15 cellular contexts compared by ENCODE assay signal in genomic region chr15:70195171-70195807, GRCh38.
A peak's percentile ranks its signal among the peaks of the same experiment; 100 is the strongest.
DNase-seq lines count a peak whose midpoint lies in the region; ATAC-seq and TF ChIP-seq lines count a peak whose summit lies in the region.
"Had no signal": no experiment of that assay in that cellular context is flagged by ENCODE, and none has a peak within 500 bp of the region (broad histone marks: within the 10 kb centered on the region; RNA-seq: fewer than 3 reads in every experiment).

No MANE protein-coding gene starts in this region.

- H3K27ac ChIP-seq in C4-2B = peak overlapping the region; percentile 57
- H3K27ac ChIP-seq in SJCRH30 = peak overlapping the region; percentile 39
- H3K27ac ChIP-seq in rectal smooth muscle tissue (ENCODE audit: low read depth, low read length) = peak overlapping the region; percentile 48
- H3K27ac ChIP-seq: SK-N-MC had no signal

- H3K4me3 ChIP-seq in SJCRH30 (no peak overlapping the region), rectal smooth muscle tissue (ENCODE audit: low read length) (no peak overlapping the region)
- H3K4me3 ChIP-seq: heart left ventricle, MG63, SK-N-MC had no signal

- TF ChIP-seq CTCF in C4-2B (conservative IDR thresholded peaks at IDR 0.05) = no peak

- H3K27me3 ChIP-seq in SJCRH30 = peaks cover 5% of the 10 kb centered on the region
- no peaks in the 10 kb centered on the region for H3K27me3 ChIP-seq in rectal smooth muscle tissue (ENCODE audit: control insufficient read depth, insufficient read depth, low read length)
- H3K27me3 ChIP-seq: heart left ventricle, MG63 had no signal

- DNase-seq in SJCRH30 (no peak), glomerular visceral epithelial cell (ENCODE audit: extremely low spot score) (peak; percentile 46), GM19240 (ENCODE audit: insufficient read length, low spot score) (no peak), activated T-cell treated with anti-CD3 and anti-CD28 coated beads for 4 hours (no peak), inferior parietal cortex (ENCODE audit: extremely low spot score) (no peak)
- DNase-seq: activated CD4-positive, alpha-beta T cell treated with anti-CD3 and anti-CD28 coated beads for 4 hours; activated gamma-delta T cell; NCI-H510A treated with DMSO at 0.1 percent for 48 hours; stimulated activated CD4-positive, alpha-beta T cell treated with anti-CD3 and anti-CD28 coated beads, Interleukin-15, amount 100 ng/mL, for 24 hours had no signal

- peaks cover 19% of the 10 kb centered on the region for H3K4me1 ChIP-seq in SJCRH30
- peaks cover 15% of the 10 kb centered on the region for H3K4me1 ChIP-seq in rectal smooth muscle tissue (ENCODE audit: control insufficient read depth, insufficient read depth, low read length)

- ATAC-seq in GM18868 (IDR thresholded peaks at IDR 0.05; ENCODE audit: unreplicated experiment) = no peak

- no peak overlapping the region for H3K9ac ChIP-seq in rectal smooth muscle tissue (ENCODE audit: low read length)

- H3K36me3 ChIP-seq in SJCRH30 (no peaks in the 10 kb centered on the region), rectal smooth muscle tissue (ENCODE audit: control insufficient read depth, insufficient read depth, low read length) (no peaks in the 10 kb centered on the region)
- H3K36me3 ChIP-seq: heart left ventricle, MG63 had no signal

- H3K9me3 ChIP-seq in SJCRH30 (replicated peaks) = peaks cover 3% of the 10 kb centered on the region; the same call in 1 of the 2 replicates
